Comparison of ENCODE assay signal across 14 cellular contexts in the genomic region with DNA sequence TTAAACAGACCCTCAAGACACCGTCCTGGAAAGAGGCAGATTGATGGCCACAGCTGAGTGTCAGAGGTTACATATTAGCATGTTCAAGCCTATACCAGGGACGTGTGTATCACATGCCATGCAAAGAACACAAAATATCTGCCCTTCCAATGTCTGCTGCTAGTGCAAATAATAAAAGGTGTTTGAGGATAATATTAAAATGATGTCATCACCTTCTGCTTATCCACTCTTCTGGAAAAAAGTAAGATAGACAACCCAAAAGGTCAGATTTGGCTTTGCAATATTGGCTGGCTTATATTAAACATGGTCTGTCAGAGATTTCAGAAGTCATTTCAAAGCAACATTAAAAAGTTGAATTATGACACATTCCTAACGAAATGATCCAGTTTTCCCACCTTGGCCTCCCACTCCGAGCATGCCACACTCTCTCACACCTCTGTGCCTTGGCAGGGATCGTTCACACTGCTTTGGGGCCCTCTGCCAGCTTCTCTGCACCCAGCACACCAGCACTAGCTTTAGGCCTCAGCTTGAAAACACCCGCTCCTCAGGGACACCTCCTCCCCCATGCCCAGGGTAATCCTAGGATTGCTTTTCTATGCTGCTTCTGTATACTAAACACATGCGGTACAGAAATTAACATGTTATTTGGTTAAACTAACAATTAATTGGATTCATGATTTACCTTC.
"Had no signal": no experiment of that assay in that cellular context is flagged by ENCODE, and none has a peak within 500 bp of the region (broad histone marks: within the 10 kb centered on the region; RNA-seq: fewer than 3 reads in every experiment).

No MANE protein-coding gene starts in this region.

- H3K27ac Mint-ChIP-seq: naive B cell, nephron had no signal

- DNase-seq: effector memory CD4-positive, alpha-beta T cell; gastrocnemius medialis; glutamatergic neuron; mesenchymal stem cell; naive B cell; small intestine; stimulated activated CD4-positive, alpha-beta T cell treated with anti-CD3 and anti-CD28 coated beads, Interleukin-12 subunit alpha, Interleukin-12 subunit beta, amount 100 ng/mL, for 4 hours; stimulated activated naive CD4-positive, alpha-beta T cell; stomach; substantia nigra had no signal

- H3K4me3 Mint-ChIP-seq: nephron had no signal

- H3K9me3 ChIP-seq: gastrocnemius medialis, left lung, right atrium auricular region had no signal

- H3K27me3 Mint-ChIP-seq: naive B cell had no signal

- ATAC-seq: esophagus mucosa, gastrocnemius medialis, left lung had no signal

- H3K4me1 Mint-ChIP-seq: naive B cell had no signal
